19 cellular contexts compared by ENCODE assay signal in genomic region chr22:19661156-19661555, GRCh38. TPM values are rescaled to one million over a fixed set of nuclear protein-coding genes. Genes with fewer than 3 reads are reported as not detected.
"Had no signal": no experiment of that assay in that cellular context is flagged by ENCODE, and none has a peak within 500 bp of the region (broad histone marks: within the 10 kb centered on the region; RNA-seq: fewer than 3 reads in every experiment).

No MANE protein-coding gene starts in this region.

- H3K27ac Mint-ChIP-seq: activated CD4-positive, alpha-beta memory T cell treated with anti-CD3 and anti-CD28 coated beads, Interleukin-2, amount 10 ng/mL, durations not matched to agents 7 days and 5 days; activated CD4-positive, alpha-beta T cell treated with anti-CD3 and anti-CD28 coated beads, Interleukin-2, amount 10 ng/mL, durations not matched to agents 24 days and 14 days; activated naive CD4-positive, alpha-beta T cell treated with anti-CD3 and anti-CD28 coated beads for 36 hours; activated T-cell treated with anti-CD3 and anti-CD28 coated beads, Interleukin-2, amount 50 U/mL, for 72 hours; natural killer cell treated with Interleukin-12 subunit alpha and Interleukin-12 subunit beta and Interleukin-15 and Interleukin-18, amount 100 ng/mL, for 72 hours had no signal

- H3K36me3 ChIP-seq: heart left ventricle, pancreas, thoracic aorta, upper lobe of right lung had no signal

- DNase-seq: activated CD4-positive, alpha-beta memory T cell treated with anti-CD3 and anti-CD28 coated beads, Interleukin-2, amount 10 ng/mL, durations not matched to agents 7 days and 5 days; activated CD4-positive, alpha-beta T cell treated with anti-CD3 and anti-CD28 coated beads, Interleukin-2, amount 10 ng/mL, durations not matched to agents 24 days and 14 days; activated effector memory CD4-positive, alpha-beta T cell treated with Interleukin-2 at 50 U/mL for 16 hours; activated naive CD4-positive, alpha-beta T cell treated with anti-CD3 and anti-CD28 coated beads for 36 hours; activated T-cell treated with anti-CD3 and anti-CD28 coated beads, Interleukin-2, amount 50 U/mL, for 72 hours; amygdala; heart left ventricle; islet precursor cell; left cardiac atrium; pancreas; psoas muscle; right cardiac atrium; stimulated activated CD4-positive, alpha-beta T cell treated with anti-CD3 and anti-CD28 coated beads, Interleukin-4, amount 100 ng/mL, for 24 hours; stimulated activated naive CD4-positive, alpha-beta T cell treated with Interleukin-2 at 50 U/mL for 16 hours; upper lobe of right lung had no signal

- H3K27me3 Mint-ChIP-seq: natural killer cell treated with Interleukin-12 subunit alpha and Interleukin-12 subunit beta and Interleukin-15 and Interleukin-18, amount 100 ng/mL, for 72 hours had no signal

- H3K36me3 Mint-ChIP-seq: natural killer cell treated with Interleukin-12 subunit alpha and Interleukin-12 subunit beta and Interleukin-15 and Interleukin-18, amount 100 ng/mL, for 72 hours had no signal

- H3K4me3 Mint-ChIP-seq: activated CD4-positive, alpha-beta memory T cell treated with anti-CD3 and anti-CD28 coated beads, Interleukin-2, amount 10 ng/mL, durations not matched to agents 7 days and 5 days; activated CD4-positive, alpha-beta T cell treated with anti-CD3 and anti-CD28 coated beads, Interleukin-2, amount 10 ng/mL, durations not matched to agents 24 days and 14 days; activated naive CD4-positive, alpha-beta T cell treated with anti-CD3 and anti-CD28 coated beads for 36 hours; activated T-cell treated with anti-CD3 and anti-CD28 coated beads, Interleukin-2, amount 50 U/mL, for 72 hours; natural killer cell treated with Interleukin-12 subunit alpha and Interleukin-12 subunit beta and Interleukin-15 and Interleukin-18, amount 100 ng/mL, for 72 hours had no signal

- FAIRE-seq: bronchial epithelial cell, endometrium, pancreas had no signal

- H3K9me3 Mint-ChIP-seq: activated CD4-positive, alpha-beta memory T cell treated with anti-CD3 and anti-CD28 coated beads, Interleukin-2, amount 10 ng/mL, durations not matched to agents 7 days and 5 days; activated CD4-positive, alpha-beta T cell treated with anti-CD3 and anti-CD28 coated beads, Interleukin-2, amount 10 ng/mL, durations not matched to agents 24 days and 14 days; activated naive CD4-positive, alpha-beta T cell treated with anti-CD3 and anti-CD28 coated beads for 36 hours; activated T-cell treated with anti-CD3 and anti-CD28 coated beads, Interleukin-2, amount 50 U/mL, for 72 hours; natural killer cell treated with Interleukin-12 subunit alpha and Interleukin-12 subunit beta and Interleukin-15 and Interleukin-18, amount 100 ng/mL, for 72 hours had no signal

- H3K27ac ChIP-seq: heart left ventricle, pancreas, psoas muscle, thoracic aorta, upper lobe of right lung had no signal

- H3K27me3 ChIP-seq: heart left ventricle, pancreas, upper lobe of right lung had no signal

- H3K4me3 ChIP-seq: heart left ventricle, pancreas, psoas muscle, thoracic aorta, upper lobe of right lung had no signal

- H3K4me1 Mint-ChIP-seq: activated CD4-positive, alpha-beta T cell treated with anti-CD3 and anti-CD28 coated beads, Interleukin-2, amount 10 ng/mL, durations not matched to agents 24 days and 14 days had no signal

- H3K4me1 ChIP-seq: pancreas, upper lobe of right lung had no signal

- H3K9me3 ChIP-seq: heart left ventricle, pancreas, psoas muscle, thoracic aorta, upper lobe of right lung had no signal

RNA-seq across cellular contexts. Expression of gene SEPTIN5, which starts 53.1 kb away (rescaled TPM):
- total RNA-seq: activated CD4-positive, alpha-beta memory T cell treated with anti-CD3 and anti-CD28 coated beads, Interleukin-2, amount 10 ng/mL, durations not matched to agents 7 days and 5 days; natural killer cell treated with Interleukin-12 subunit alpha and Interleukin-12 subunit beta and Interleukin-15 and Interleukin-18, amount 100 ng/mL, for 72 hours had no signal
